ENCODE assay signal across 29 cellular contexts in the genomic region with DNA sequence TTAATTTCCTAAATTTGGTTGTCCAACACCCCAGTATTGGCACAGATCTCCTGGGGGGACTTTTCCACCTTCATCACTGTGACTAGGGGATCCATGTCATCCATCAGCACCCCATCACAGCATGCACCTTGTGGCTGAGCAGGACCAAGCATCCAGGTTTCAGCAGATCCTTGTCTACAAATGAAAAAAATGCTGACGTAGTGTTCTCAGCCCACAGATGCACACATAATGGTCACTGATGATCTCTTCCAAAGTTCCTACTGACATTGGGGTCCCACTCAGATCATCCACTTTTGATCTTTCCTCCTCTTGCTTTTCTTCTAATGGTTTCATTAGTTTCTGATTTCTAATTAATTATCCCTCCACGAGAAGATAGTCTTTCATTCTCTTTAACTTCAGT.
"Had no signal": no experiment of that assay in that cellular context is flagged by ENCODE, and none has a peak within 500 bp of the region (broad histone marks: within the 10 kb centered on the region; RNA-seq: fewer than 3 reads in every experiment).

No MANE protein-coding gene starts in this region.

- ATAC-seq: effector memory CD8-positive, alpha-beta T cell; esophagus mucosa; foreskin keratinocyte; gastrocnemius medialis; gastroesophageal sphincter; heart left ventricle; heart right ventricle had no signal

- H3K9me3 Mint-ChIP-seq: endodermal cell had no signal

- H3K4me3 ChIP-seq: colonic mucosa, coronary artery, dorsolateral prefrontal cortex, esophagus muscularis mucosa, esophagus squamous epithelium, gastrocnemius medialis, gastroesophageal sphincter, heart left ventricle, heart right ventricle had no signal

- H3K27ac Mint-ChIP-seq: dendritic cell treated with granulocyte-macrophage colony-stimulating factor and Interleukin-4, amounts not matched to agents 40 ng/mL and 50 ng/mL, for 4 days; effector memory CD8-positive, alpha-beta T cell; endodermal cell had no signal

- H3K4me3 Mint-ChIP-seq: dendritic cell treated with granulocyte-macrophage colony-stimulating factor and Interleukin-4, amounts not matched to agents 40 ng/mL and 50 ng/mL, for 4 days; effector memory CD8-positive, alpha-beta T cell; endodermal cell had no signal

- H3K4me1 ChIP-seq: colonic mucosa, esophagus muscularis mucosa, esophagus squamous epithelium, foreskin keratinocyte, gastrocnemius medialis, gastroesophageal sphincter, heart left ventricle, heart right ventricle had no signal

- H3K9me3 ChIP-seq: colonic mucosa, esophagus squamous epithelium, gastrocnemius medialis had no signal

- H3K27me3 ChIP-seq: colonic mucosa, dorsolateral prefrontal cortex, esophagus muscularis mucosa, esophagus squamous epithelium, foreskin keratinocyte, gastrocnemius medialis, gastroesophageal sphincter, heart left ventricle, heart right ventricle had no signal

- H3K27ac ChIP-seq: colonic mucosa, coronary artery, dorsolateral prefrontal cortex, epithelial cell of prostate, esophagus muscularis mucosa, esophagus squamous epithelium, foreskin keratinocyte, gastrocnemius medialis, gastroesophageal sphincter, heart left ventricle, heart right ventricle had no signal

- H3K27me3 Mint-ChIP-seq: dendritic cell treated with granulocyte-macrophage colony-stimulating factor and Interleukin-4, amounts not matched to agents 40 ng/mL and 50 ng/mL, for 4 days; effector memory CD8-positive, alpha-beta T cell had no signal

- H3K36me3 ChIP-seq: colonic mucosa, esophagus muscularis mucosa, esophagus squamous epithelium, gastrocnemius medialis, gastroesophageal sphincter, heart left ventricle, heart right ventricle had no signal

- FAIRE-seq: colon, endometrium, endothelial cell of umbilical vein, frontal cortex had no signal

- H3K4me1 Mint-ChIP-seq: endodermal cell had no signal

- DNase-seq: colonic mucosa; cortex of kidney; dermis blood vessel endothelial cell; dorsolateral prefrontal cortex; effector CD4-positive, alpha-beta T cell; effector CD8-positive, alpha-beta T cell; effector memory CD4-positive, alpha-beta T cell; effector memory CD8-positive, alpha-beta T cell; endodermal cell; erythroblast; esophagus squamous epithelium; foreskin fibroblast; foreskin keratinocyte; foreskin melanocyte; gastrocnemius medialis; glutamatergic neuron; head of caudate nucleus; heart left ventricle; heart right ventricle had no signal
